10 cellular contexts compared by ENCODE assay signal in the genomic region with DNA sequence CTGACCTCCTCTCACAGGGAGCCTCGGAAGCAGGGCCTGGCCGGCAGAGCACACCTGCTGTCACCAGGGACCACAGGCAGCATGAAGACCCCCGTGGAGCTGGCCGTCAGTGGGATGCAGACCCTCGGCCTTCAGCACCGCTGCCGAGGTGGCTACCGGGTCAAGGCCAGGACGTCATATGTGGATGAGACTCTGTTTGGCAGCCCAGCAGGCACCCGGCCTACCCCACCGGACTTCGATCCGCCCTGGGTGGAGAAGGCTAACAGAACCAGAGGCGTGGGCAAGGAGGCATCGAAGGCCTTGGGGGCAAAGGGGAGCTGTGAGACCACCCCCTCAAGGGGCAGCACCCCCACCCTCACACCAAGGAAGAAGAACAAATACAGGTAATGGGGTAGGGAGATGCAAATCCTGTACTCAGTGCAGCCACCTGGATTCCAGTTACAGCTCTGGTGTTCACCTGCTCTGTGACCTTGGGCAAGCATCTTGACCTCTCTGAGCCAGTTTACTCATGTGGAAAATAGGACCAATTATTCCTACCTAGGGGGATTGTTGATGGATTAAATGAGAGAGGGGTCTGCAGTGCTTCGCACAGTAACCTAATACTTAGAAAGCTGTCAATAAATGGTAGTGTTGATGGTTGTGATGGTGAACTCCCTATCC. TPM values are rescaled to one million over a fixed set of nuclear protein-coding genes. Genes with fewer than 3 reads are reported as not detected.
DNase-seq lines count a peak whose midpoint lies in the region; ATAC-seq and TF ChIP-seq lines count a peak whose summit lies in the region.
"Had no signal": no experiment of that assay in that cellular context is flagged by ENCODE, and none has a peak within 500 bp of the region (broad histone marks: within the 10 kb centered on the region; RNA-seq: fewer than 3 reads in every experiment).

No MANE protein-coding gene starts in this region.

- peaks cover 23% of the 10 kb centered on the region for H3K4me1 ChIP-seq in OCI-LY3 (ENCODE audit: low read length)

- ATAC-seq in HG03521 (IDR thresholded peaks at IDR 0.05; ENCODE audit: unreplicated experiment), result no peak

- CTCF ChIA-PET in Calu3 (lab: Charles Lee), result interaction anchor here (0.6 to 1.1 kb wide), 2 partner anchors 10 to 34 kb away, joined by 4 read pairs; partner anchors contain the start of gene TPCN1

- H3K27me3 ChIP-seq in OCI-LY3 (ENCODE audit: low read depth, low read length), result no peaks in the 10 kb centered on the region

- peaks cover 57% of the 10 kb centered on the region for H3K79me2 ChIP-seq in OCI-LY3 (ENCODE audit: low read length)

- intact Hi-C loops in Calu3 (cut with micrococcal nuclease; ENCODE audit: unreplicated experiment), result no loop called here

- H4K20me1 ChIP-seq in OCI-LY3 (ENCODE audit: insufficient read depth, low read length), result no peaks in the 10 kb centered on the region; the same call in 1 of the 2 replicates

- TF ChIP-seq CTCF in Calu3 (IDR thresholded peaks at IDR 0.05; ENCODE audit: unreplicated experiment), result no peak
- TF ChIP-seq CTCF in OCI-LY3 (IDR thresholded peaks at IDR 0.05; ENCODE audit: low read depth, low read length), result no peak
- no peak for TF ChIP-seq CTCF in endothelial cell (IDR thresholded peaks at IDR 0.05; ENCODE audit: unreplicated experiment)
- TF ChIP-seq CTCF in osteocyte (IDR thresholded peaks at IDR 0.05), result no peak

- no peaks in the 10 kb centered on the region for H3K9me3 ChIP-seq in OCI-LY3 (ENCODE audit: insufficient read depth, low read length)

- H3K27ac Mint-ChIP-seq in Calu3 (ENCODE audit: unreplicated experiment), result peak overlapping the region; percentile 78
- H3K27ac Mint-ChIP-seq in endothelial cell (ENCODE audit: unreplicated experiment), result no peak overlapping the region
- peak overlapping the region; percentile 45 for H3K27ac Mint-ChIP-seq in osteocyte (ENCODE audit: unreplicated experiment)

- H3K4me2 ChIP-seq in OCI-LY3 (ENCODE audit: low read length), result peak overlapping the region; percentile 79

- DNase-seq in Calu3 (no peak), endothelial cell (ENCODE audit: low spot score) (no peak), osteocyte (ENCODE audit: extremely low spot score, unreplicated experiment) (no peak), OCI-M2 (lab: John Stamatoyannopoulos, UW; ENCODE audit: unreplicated experiment) (no peak), kidney glomerular epithelial cell (lab: John Stamatoyannopoulos, UW) (no peak), NCI-H128 (lab: John Stamatoyannopoulos, UW; ENCODE audit: unreplicated experiment) (no peak)
- DNase-seq: T-helper 9 cell had no signal

- H2AFZ ChIP-seq in OCI-LY3 (ENCODE audit: low read depth, low read length), result no peak overlapping the region

- peaks cover 74% of the 10 kb centered on the region for H3K36me3 Mint-ChIP-seq in Calu3 (ENCODE audit: insufficient read depth, unreplicated experiment)
- peaks cover 13% of the 10 kb centered on the region for H3K36me3 Mint-ChIP-seq in endothelial cell (ENCODE audit: low read depth, unreplicated experiment)
- peaks cover 16% of the 10 kb centered on the region for H3K36me3 Mint-ChIP-seq in osteocyte (ENCODE audit: unreplicated experiment)

- H3K4me3 ChIP-seq in OCI-LY3 (ENCODE audit: low read length), result peak overlapping the region; percentile 99

- H3K9me3 Mint-ChIP-seq in Calu3 (ENCODE audit: low read depth, unreplicated experiment) (no peaks in the 10 kb centered on the region), endothelial cell (ENCODE audit: unreplicated experiment) (no peaks in the 10 kb centered on the region), osteocyte (ENCODE audit: unreplicated experiment) (no peaks in the 10 kb centered on the region)

- BruUV-seq in Calu3 (replicated peaks; lab: Mats Ljungman, UMichigan), result no TSS peak

- H3K4me3 Mint-ChIP-seq in Calu3 (ENCODE audit: low read depth, unreplicated experiment), result peak overlapping the region; percentile 99
- peak overlapping the region; percentile 90 for H3K4me3 Mint-ChIP-seq in endothelial cell (ENCODE audit: unreplicated experiment)
- H3K4me3 Mint-ChIP-seq in osteocyte (ENCODE audit: unreplicated experiment), result peak overlapping the region; percentile 93

- peak overlapping the region; percentile 87; the same call in 1 of the 2 replicates for H3K27ac ChIP-seq in OCI-LY3 (ENCODE audit: low read length)

- H3K9ac ChIP-seq in OCI-LY3 (ENCODE audit: low read length), result peak overlapping the region; percentile 97; the same call in 1 of the 2 replicates

- no peaks in the 10 kb centered on the region for H3K27me3 Mint-ChIP-seq in Calu3 (ENCODE audit: unreplicated experiment)
- H3K27me3 Mint-ChIP-seq in endothelial cell (ENCODE audit: unreplicated experiment), result peaks cover 3% of the 10 kb centered on the region
- no peaks in the 10 kb centered on the region for H3K27me3 Mint-ChIP-seq in osteocyte (ENCODE audit: unreplicated experiment)

- H3K4me1 Mint-ChIP-seq in Calu3 (ENCODE audit: low read depth, unreplicated experiment) (peaks cover 19% of the 10 kb centered on the region), endothelial cell (ENCODE audit: unreplicated experiment) (peaks cover 11% of the 10 kb centered on the region), osteocyte (ENCODE audit: unreplicated experiment) (peaks cover 39% of the 10 kb centered on the region)

- peaks cover 36% of the 10 kb centered on the region for H3K36me3 ChIP-seq in OCI-LY3 (replicated peaks; ENCODE audit: low read depth, low read length)

RNA-seq across cellular contexts. Expression of gene RITA1, which starts 1.3 kb away (rescaled TPM):
- total RNA-seq in Calu3 (2022) (27.4 and 28.4 TPM in 2 replicates), endothelial cell (ENCODE audit: unreplicated experiment) (11.7 TPM), osteocyte (19.9 and 20.5 TPM in 2 replicates)

RNA-seq across cellular contexts. Expression of gene DDX54, which starts 1.5 kb away (rescaled TPM):
- 104 and 112 TPM in 2 replicates for total RNA-seq in Calu3 (2022)
- total RNA-seq in endothelial cell (ENCODE audit: unreplicated experiment), result 47.5 TPM
- total RNA-seq in osteocyte, result 52.8 and 52.9 TPM in 2 replicates

RNA-seq across cellular contexts. Expression of gene TPCN1, which starts 34.5 kb away (rescaled TPM):
- total RNA-seq in Calu3 (2022) (83.0 and 91.1 TPM in 2 replicates), endothelial cell (ENCODE audit: unreplicated experiment) (8.4 TPM), osteocyte (74.6 and 80.6 TPM in 2 replicates)

RNA-seq across cellular contexts. Expression of gene CFAP73, which starts 37.3 kb away (rescaled TPM):
- 2.3 and 3.2 TPM in 2 replicates for total RNA-seq in Calu3 (2022)
- not detected for total RNA-seq in endothelial cell (ENCODE audit: unreplicated experiment)
- not detected in 2 replicates for total RNA-seq in osteocyte
- total RNA-seq: dermis microvascular lymphatic vessel endothelial cell had no signal

RNA-seq across cellular contexts. Expression of gene RASAL1, which starts 51.2 kb away (rescaled TPM):
- total RNA-seq in Calu3 (2022) (59.7 and 85.9 TPM in 2 replicates), endothelial cell (ENCODE audit: unreplicated experiment) (0.21 TPM), osteocyte (not detected in 2 replicates)
- total RNA-seq: dermis microvascular lymphatic vessel endothelial cell had no signal
